In the genomic region with DNA sequence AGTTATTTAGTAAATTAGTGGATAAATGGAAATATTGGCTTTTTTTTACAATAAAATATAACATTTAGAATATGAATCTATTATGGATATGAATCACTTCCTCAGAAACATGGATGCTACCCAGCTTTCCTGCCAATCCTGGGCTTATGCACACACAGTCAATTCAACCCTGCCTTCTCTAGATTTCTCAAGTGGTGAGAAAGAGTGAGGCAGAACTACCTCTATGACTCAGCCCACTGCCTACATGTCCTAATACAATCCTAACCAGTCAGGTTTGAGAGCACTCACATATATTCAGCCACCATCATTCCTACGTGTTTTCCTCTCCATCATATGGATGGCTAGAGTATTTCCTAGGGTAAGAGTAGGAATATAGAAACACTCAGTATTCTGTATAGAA, we compare ENCODE assay signal across 13 cellular contexts.
DNase-seq lines count a peak whose midpoint lies in the region; ATAC-seq and TF ChIP-seq lines count a peak whose summit lies in the region.
"Had no signal": no experiment of that assay in that cellular context is flagged by ENCODE, and none has a peak within 500 bp of the region (broad histone marks: within the 10 kb centered on the region; RNA-seq: fewer than 3 reads in every experiment).

No MANE protein-coding gene starts in this region.

- no peaks in the 10 kb centered on the region for H3K36me3 Mint-ChIP-seq in MCF 10A (ENCODE audit: insufficient read depth, unreplicated experiment)

- H3K9me3 ChIP-seq in breast epithelium, result no peaks in the 10 kb centered on the region
- H3K9me3 ChIP-seq: body of pancreas had no signal

- H3K4me3 ChIP-seq in breast epithelium (no peak overlapping the region), astrocyte of the spinal cord (ENCODE audit: low read depth, low read length) (no peak overlapping the region)
- H3K4me3 ChIP-seq: body of pancreas had no signal

- H3K27ac Mint-ChIP-seq in MCF 10A (ENCODE audit: low read depth, unreplicated experiment), result no peak overlapping the region
- H3K27ac Mint-ChIP-seq in stimulated activated naive CD8-positive, alpha-beta T cell treated with anti-CD3 and anti-CD28 coated beads, Interleukin-15, amount 100 ng/mL, for 72 hours, result no peak overlapping the region
- H3K27ac Mint-ChIP-seq: progenitor cell of endocrine pancreas had no signal

- TF ChIP-seq CTCF in MCF 10A (IDR thresholded peaks at IDR 0.05; ENCODE audit: unreplicated experiment) (no peak), breast epithelium (IDR thresholded peaks at IDR 0.05) (no peak), astrocyte of the spinal cord (IDR thresholded peaks at IDR 0.05; ENCODE audit: low read depth, low read length) (no peak)

- no peak overlapping the region for H3K4me3 Mint-ChIP-seq in MCF 10A (ENCODE audit: unreplicated experiment)
- H3K4me3 Mint-ChIP-seq in stimulated activated naive CD8-positive, alpha-beta T cell treated with anti-CD3 and anti-CD28 coated beads, Interleukin-15, amount 100 ng/mL, for 72 hours, result no peak overlapping the region

- no peak for TF ChIP-seq POLR2A in breast epithelium (IDR thresholded peaks at IDR 0.05)

- no peak overlapping the region for H3K27ac ChIP-seq in breast epithelium
- H3K27ac ChIP-seq: body of pancreas had no signal

- no peaks in the 10 kb centered on the region for H3K27me3 ChIP-seq in breast epithelium
- H3K27me3 ChIP-seq: body of pancreas had no signal

- in situ Hi-C loops in astrocyte of the spinal cord (cut with HindIII; ENCODE audit: low sequenced_read_pairs), result no loop called here

- CTCF ChIA-PET in MCF 10A (lab: Yijun Ruan, JAX), result interaction anchor here (0.6 to 1.6 kb wide), 3 partner anchors 17 to 107 kb away, joined by 3 to 5 read pairs (median 3); no protein-coding TSS in a partner anchor

- peaks cover 6% of the 10 kb centered on the region for H3K9me3 Mint-ChIP-seq in MCF 10A (ENCODE audit: unreplicated experiment)
- H3K9me3 Mint-ChIP-seq in stimulated activated naive CD8-positive, alpha-beta T cell treated with anti-CD3 and anti-CD28 coated beads, Interleukin-15, amount 100 ng/mL, for 72 hours, result peaks cover 7 to 8% of the 10 kb centered on the region in 2 donors

- no TSS peak for BruUV-seq in MCF 10A (replicated peaks; lab: Mats Ljungman, UMichigan)

- intact Hi-C loops in MCF 10A (cut with micrococcal nuclease), result no loop called here
- intact Hi-C loops in breast epithelium (cut with DNase I; ENCODE audit: low total_unique reads), result no loop called here

- DNase-seq in MCF 10A (ENCODE audit: unreplicated experiment) (peak; percentile 54), breast epithelium (ENCODE audit: low spot score in 2 of 2) (no peak), astrocyte of the spinal cord (ENCODE audit: low read depth, low spot score) (peak; percentile 18), AG08395 (ENCODE audit: low spot score) (no peak), SHP77 (lab: John Stamatoyannopoulos, UW) (no peak), COLO668 (lab: John Stamatoyannopoulos, UW; ENCODE audit: unreplicated experiment) (no peak)
- DNase-seq in stimulated activated naive CD8-positive, alpha-beta T cell treated with anti-CD3 and anti-CD28 coated beads, Interleukin-15, amount 100 ng/mL, for 72 hours, result no peak
- DNase-seq: body of pancreas, left ventricle myocardium superior, NCI-H187 treated with DMSO at 0.1 percent for 48 hours had no signal

- H3K4me1 Mint-ChIP-seq in MCF 10A (ENCODE audit: insufficient read depth, unreplicated experiment), result no peaks in the 10 kb centered on the region
- no peaks in the 10 kb centered on the region for H3K4me1 Mint-ChIP-seq in stimulated activated naive CD8-positive, alpha-beta T cell treated with anti-CD3 and anti-CD28 coated beads, Interleukin-15, amount 100 ng/mL, for 72 hours

- POLR2A ChIA-PET in MCF 10A (lab: Yijun Ruan, JAX), result interaction anchor here (1.3 kb wide), 1 partner anchor 15 kb away, joined by 3 read pairs; no protein-coding TSS in a partner anchor

- peak; percentile 64 for ATAC-seq in HG03196 (IDR thresholded peaks at IDR 0.05; ENCODE audit: unreplicated experiment)
- ATAC-seq in stimulated activated naive CD8-positive, alpha-beta T cell treated with anti-CD3 and anti-CD28 coated beads, Interleukin-15, amount 100 ng/mL, for 72 hours, result peak; percentile 56
- ATAC-seq: body of pancreas, left ventricle myocardium superior, Right ventricle myocardium inferior had no signal

- H3K36me3 ChIP-seq in breast epithelium, result no peaks in the 10 kb centered on the region

- H3K4me1 ChIP-seq in breast epithelium, result no peaks in the 10 kb centered on the region
- H3K4me1 ChIP-seq: body of pancreas had no signal

- no peaks in the 10 kb centered on the region for H3K27me3 Mint-ChIP-seq in MCF 10A (ENCODE audit: insufficient read depth, unreplicated experiment)
- no peaks in the 10 kb centered on the region for H3K27me3 Mint-ChIP-seq in stimulated activated naive CD8-positive, alpha-beta T cell treated with anti-CD3 and anti-CD28 coated beads, Interleukin-15, amount 100 ng/mL, for 72 hours
- H3K27me3 Mint-ChIP-seq: progenitor cell of endocrine pancreas had no signal

Comparison
In these comparisons a context has a peak if more than half of its experiments do, and no peak if none do; other contexts are left out.
1. DNase-seq: peak in MCF 10A (single experiment) and astrocyte of the spinal cord (single experiment); none in breast epithelium (0 of 2), stimulated activated naive CD8-positive, alpha-beta T cell treated with anti-CD3 and anti-CD28 coated beads, Interleukin-15, amount 100 ng/mL, for 72 hours (0 of 2), AG08395 (single experiment), SHP77 (0 of 2) and COLO668 (single experiment).